16 cellular contexts compared by ENCODE assay signal in the genomic region with DNA sequence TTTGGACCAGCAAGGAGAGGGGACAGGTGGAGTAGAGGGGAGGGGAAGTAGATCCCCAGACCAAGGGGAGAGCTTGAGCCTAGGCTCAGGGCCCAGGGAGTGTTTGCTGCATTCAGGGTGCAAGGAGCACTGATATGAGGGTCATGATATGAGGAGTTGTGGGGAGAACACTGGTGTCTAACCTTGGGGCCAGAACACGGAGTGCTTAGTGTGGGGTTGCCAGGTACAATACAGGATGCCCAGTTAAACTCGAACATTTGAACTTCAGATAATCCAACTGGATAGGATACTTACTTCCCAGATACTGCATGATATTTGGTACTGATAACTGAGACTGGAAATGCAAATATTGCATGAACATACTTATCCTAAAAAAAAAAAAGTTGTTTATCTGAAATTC. TPM values are rescaled to one million over a fixed set of nuclear protein-coding genes. Genes with fewer than 3 reads are reported as not detected.
DNase-seq lines count a peak whose midpoint lies in the region; ATAC-seq and TF ChIP-seq lines count a peak whose summit lies in the region.
"Had no signal": no experiment of that assay in that cellular context is flagged by ENCODE, and none has a peak within 500 bp of the region (broad histone marks: within the 10 kb centered on the region; RNA-seq: fewer than 3 reads in every experiment).

No MANE protein-coding gene starts in this region.

- TF ChIP-seq CTCF in liver (IDR thresholded peaks at IDR 0.05; ENCODE audit: low read depth, low read length, missing input control), result no peak

- H3K4me3 ChIP-seq in CD4-positive, CD25-positive, alpha-beta regulatory T cell (ENCODE audit: low read depth, low read length), result no peak overlapping the region
- peak overlapping the region; percentile 50 to 80 (median 54) for H3K4me3 ChIP-seq in liver (ENCODE audit: low read depth in 1 of 3, low read length in 3 of 3)
- H3K4me3 ChIP-seq: A549 had no signal

- peaks cover 3% of the 10 kb centered on the region for H3K36me3 Mint-ChIP-seq in CD4-positive, CD25-positive, alpha-beta regulatory T cell
- no peaks in the 10 kb centered on the region for H3K36me3 Mint-ChIP-seq in T-helper 17 cell (ENCODE audit: low read depth)

- intact Hi-C loops in sciatic nerve (cut with DNase I), result no loop called here

- H3K27me3 Mint-ChIP-seq in CD4-positive, CD25-positive, alpha-beta regulatory T cell, result no peaks in the 10 kb centered on the region
- peaks cover 8% of the 10 kb centered on the region for H3K27me3 Mint-ChIP-seq in T-helper 17 cell
- H3K27me3 Mint-ChIP-seq: CD4-positive, alpha-beta memory T cell had no signal

- TF ChIP-seq RAD21 in liver (IDR thresholded peaks at IDR 0.05), result no peak

- no peaks in the 10 kb centered on the region for H3K4me1 ChIP-seq in CD4-positive, CD25-positive, alpha-beta regulatory T cell (ENCODE audit: control insufficient read depth, insufficient read depth, low read length, poor library complexity, severe bottlenecking)
- peaks cover 3 to 35% (median 15%) of the 10 kb centered on the region in 4 donors for H3K4me1 ChIP-seq in liver (ENCODE audit: control insufficient read depth in 4 of 4, insufficient read depth in 4 of 4, low read length in 3 of 4)
- H3K4me1 ChIP-seq: A549 had no signal

- no peaks in the 10 kb centered on the region for H3K9me3 Mint-ChIP-seq in CD4-positive, CD25-positive, alpha-beta regulatory T cell
- H3K9me3 Mint-ChIP-seq: CD4-positive, alpha-beta memory T cell had no signal

- no peaks in the 10 kb centered on the region for H3K9me3 ChIP-seq in CD4-positive, CD25-positive, alpha-beta regulatory T cell (ENCODE audit: control insufficient read depth in 2 of 2, low read length in 2 of 2)
- H3K9me3 ChIP-seq in T-helper 17 cell (ENCODE audit: control insufficient read depth, low read length, poor library complexity, severe bottlenecking) (no peaks in the 10 kb centered on the region), liver (ENCODE audit: control insufficient read depth in 4 of 4, low read length in 3 of 4) (no peaks in the 10 kb centered on the region)
- H3K9me3 ChIP-seq: A549 had no signal

- H3K4me1 Mint-ChIP-seq in CD4-positive, CD25-positive, alpha-beta regulatory T cell, result no peaks in the 10 kb centered on the region
- peaks cover 5% of the 10 kb centered on the region for H3K4me1 Mint-ChIP-seq in T-helper 17 cell
- H3K4me1 Mint-ChIP-seq: CD4-positive, alpha-beta memory T cell; H9 had no signal

- H3K27ac ChIP-seq in CD4-positive, CD25-positive, alpha-beta regulatory T cell (ENCODE audit: insufficient read depth, low read length, poor library complexity, severe bottlenecking), result no peak overlapping the region
- H3K27ac ChIP-seq in liver (ENCODE audit: low read depth in 1 of 2, low read length in 2 of 2), result peak overlapping the region; percentile 98
- H3K27ac ChIP-seq: A549, C4-2B had no signal

- no peak for ATAC-seq in CD4-positive, CD25-positive, alpha-beta regulatory T cell (ENCODE audit: low read depth in 2 of 2)
- ATAC-seq in T-helper 17 cell (no peak), sciatic nerve (no peak), GM21423 (IDR thresholded peaks at IDR 0.05; ENCODE audit: unreplicated experiment) (no peak), GM18907 (IDR thresholded peaks at IDR 0.05; ENCODE audit: unreplicated experiment) (no peak)
- ATAC-seq: A549 had no signal

- H3K36me3 ChIP-seq in CD4-positive, CD25-positive, alpha-beta regulatory T cell (ENCODE audit: control insufficient read depth, insufficient read depth, low read length), result no peaks in the 10 kb centered on the region
- H3K36me3 ChIP-seq in liver (ENCODE audit: control insufficient read depth in 4 of 4, insufficient read depth in 3 of 4, low read depth in 1 of 4, low read length in 3 of 4), result peaks cover 0 to 4% (median 0%) of the 10 kb centered on the region in 4 donors

- no peak for DNase-seq in CD4-positive, CD25-positive, alpha-beta regulatory T cell
- DNase-seq in T-helper 17 cell (no peak), sciatic nerve (ENCODE audit: low spot score) (peak; percentile 21), germinal center (ENCODE audit: low spot score) (no peak), activated gamma-delta T cell treated with Interleukin-2 at 50 U/mL for 16 hours (no peak)
- DNase-seq: AML-193; CD4-positive, alpha-beta memory T cell; DMS153; DMS79; GDM1; H9 had no signal

- H3K9ac ChIP-seq in liver (ENCODE audit: low read depth in 1 of 2, low read length in 2 of 2), result peak overlapping the region; percentile 90 to 100

- no peaks in the 10 kb centered on the region for H3K27me3 ChIP-seq in CD4-positive, CD25-positive, alpha-beta regulatory T cell (ENCODE audit: control insufficient read depth, insufficient read depth, low read length)
- no peaks in the 10 kb centered on the region for H3K27me3 ChIP-seq in liver (ENCODE audit: control insufficient read depth in 4 of 4, insufficient read depth in 4 of 4, low read length in 3 of 4)

- no peak overlapping the region for H3K4me3 Mint-ChIP-seq in CD4-positive, CD25-positive, alpha-beta regulatory T cell
- H3K4me3 Mint-ChIP-seq in T-helper 17 cell, result no peak overlapping the region
- H3K4me3 Mint-ChIP-seq: H9 had no signal

- WGBS in liver, result 45% methylated on average over 2 of the region's 2 CpGs

- H3K27ac Mint-ChIP-seq in CD4-positive, CD25-positive, alpha-beta regulatory T cell, result peak overlapping the region in 2 of 3 donors; percentile 13 to 38
- H3K27ac Mint-ChIP-seq in T-helper 17 cell, result peak overlapping the region; percentile 24

TF ChIP-seq in liver, 16 proteins besides CTCF, POLR2A, EP300 and RAD21:
- TF ChIP-seq HNF4A (conservative IDR thresholded peaks at IDR 0.05), result peak; percentile 65 to 72
- no peak for TF ChIP-seq GABPA (IDR thresholded peaks at IDR 0.05 in 1 of 2, conservative IDR thresholded peaks at IDR 0.05 in 1 of 2)
- TF ChIP-seq EGR1 (IDR thresholded peaks at IDR 0.05; ENCODE audit: low read depth in 2 of 2), result peak in 1 of 2 donors; percentile 74
- peak; percentile 59 to 85 for TF ChIP-seq RXRA (IDR thresholded peaks at IDR 0.05)
- TF ChIP-seq, protein P1, sequence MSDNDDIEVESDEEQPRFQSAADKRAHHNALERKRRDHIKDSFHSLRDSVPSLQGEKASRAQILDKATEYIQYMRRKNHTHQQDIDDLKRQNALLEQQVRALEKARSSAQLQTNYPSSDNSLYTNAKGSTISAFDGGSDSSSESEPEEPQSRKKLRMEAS (IDR thresholded peaks at IDR 0.05), result peak; percentile 43
- TF ChIP-seq FOXA2 (IDR thresholded peaks at IDR 0.05), result peak; percentile 36
- peak; percentile 17 for TF ChIP-seq HNF4G (IDR thresholded peaks at IDR 0.05)
- TF ChIP-seq, protein P2, sequence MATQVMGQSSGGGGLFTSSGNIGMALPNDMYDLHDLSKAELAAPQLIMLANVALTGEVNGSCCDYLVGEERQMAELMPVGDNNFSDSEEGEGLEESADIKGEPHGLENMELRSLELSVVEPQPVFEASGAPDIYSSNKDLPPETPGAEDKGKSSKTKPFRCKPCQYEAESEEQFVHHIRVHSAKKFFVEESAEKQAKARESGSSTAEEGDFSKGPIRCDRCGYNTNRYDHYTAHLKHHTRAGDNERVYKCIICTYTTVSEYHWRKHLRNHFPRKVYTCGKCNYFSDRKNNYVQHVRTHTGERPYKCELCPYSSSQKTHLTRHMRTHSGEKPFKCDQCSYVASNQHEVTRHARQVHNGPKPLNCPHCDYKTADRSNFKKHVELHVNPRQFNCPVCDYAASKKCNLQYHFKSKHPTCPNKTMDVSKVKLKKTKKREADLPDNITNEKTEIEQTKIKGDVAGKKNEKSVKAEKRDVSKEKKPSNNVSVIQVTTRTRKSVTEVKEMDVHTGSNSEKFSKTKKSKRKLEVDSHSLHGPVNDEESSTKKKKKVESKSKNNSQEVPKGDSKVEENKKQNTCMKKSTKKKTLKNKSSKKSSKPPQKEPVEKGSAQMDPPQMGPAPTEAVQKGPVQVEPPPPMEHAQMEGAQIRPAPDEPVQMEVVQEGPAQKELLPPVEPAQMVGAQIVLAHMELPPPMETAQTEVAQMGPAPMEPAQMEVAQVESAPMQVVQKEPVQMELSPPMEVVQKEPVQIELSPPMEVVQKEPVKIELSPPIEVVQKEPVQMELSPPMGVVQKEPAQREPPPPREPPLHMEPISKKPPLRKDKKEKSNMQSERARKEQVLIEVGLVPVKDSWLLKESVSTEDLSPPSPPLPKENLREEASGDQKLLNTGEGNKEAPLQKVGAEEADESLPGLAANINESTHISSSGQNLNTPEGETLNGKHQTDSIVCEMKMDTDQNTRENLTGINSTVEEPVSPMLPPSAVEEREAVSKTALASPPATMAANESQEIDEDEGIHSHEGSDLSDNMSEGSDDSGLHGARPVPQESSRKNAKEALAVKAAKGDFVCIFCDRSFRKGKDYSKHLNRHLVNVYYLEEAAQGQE (IDR thresholded peaks at IDR 0.05), result peak; percentile 84
- TF ChIP-seq SP1 (IDR thresholded peaks at IDR 0.05), result peak; percentile 67
- TF ChIP-seq, protein P3, sequence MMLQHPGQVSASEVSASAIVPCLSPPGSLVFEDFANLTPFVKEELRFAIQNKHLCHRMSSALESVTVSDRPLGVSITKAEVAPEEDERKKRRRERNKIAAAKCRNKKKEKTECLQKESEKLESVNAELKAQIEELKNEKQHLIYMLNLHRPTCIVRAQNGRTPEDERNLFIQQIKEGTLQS (IDR thresholded peaks at IDR 0.05), result no peak
- TF ChIP-seq TAF1 (conservative IDR thresholded peaks at IDR 0.05), result peak; percentile 38
- peak in 1 of 2 donors; percentile 45 for TF ChIP-seq JUND (IDR thresholded peaks at IDR 0.05)
- no peak for TF ChIP-seq NR2F2 (IDR thresholded peaks at IDR 0.05)
- TF ChIP-seq FOXA1 (IDR thresholded peaks at IDR 0.05), result no peak
- no peak for TF ChIP-seq YY1 (IDR thresholded peaks at IDR 0.05)
- TF ChIP-seq ZBTB33 (IDR thresholded peaks at IDR 0.05), result no peak

RNA-seq across cellular contexts. Expression of gene SLC22A1, which starts 2.4 kb away (rescaled TPM):
- total RNA-seq in CD4-positive, CD25-positive, alpha-beta regulatory T cell, result 2.5 TPM
- not detected for polyA plus RNA-seq in CD4-positive, CD25-positive, alpha-beta regulatory T cell
- under 1 TPM; 0.21 to 0.45 TPM for total RNA-seq in T-helper 17 cell
- 100 to 1,000 TPM in 1 of 2 donors, under 1 TPM in 1; 0.79 to 407 TPM for total RNA-seq in liver
- polyA plus RNA-seq in liver, result 1,000 to 10,000 TPM in 1 of 2 donors, 100 to 1,000 TPM in 1; 471 to 1,107 TPM
- total RNA-seq in sciatic nerve, result 1.1 TPM
